23 cellular contexts compared by ENCODE assay signal in the genomic region with DNA sequence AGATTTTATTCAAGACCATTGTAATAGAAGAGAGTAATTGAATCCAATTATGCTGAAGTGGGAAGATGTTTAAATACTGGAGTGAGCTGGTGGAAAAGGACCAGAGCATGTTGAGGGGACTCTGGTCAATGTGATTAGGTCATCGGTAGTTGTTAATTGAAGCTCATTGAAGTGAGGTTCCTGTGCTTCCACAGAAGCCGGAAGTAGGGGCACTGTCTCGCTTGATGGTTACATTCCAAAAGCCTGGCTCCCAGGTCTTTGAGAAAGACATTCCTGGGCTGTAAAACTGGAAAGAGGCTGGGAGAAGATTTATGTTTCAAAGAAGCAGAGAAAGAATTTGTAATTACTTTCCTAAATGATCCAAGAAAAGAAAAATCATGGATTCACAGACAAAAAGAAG. TPM values are rescaled to one million over a fixed set of nuclear protein-coding genes. Genes with fewer than 3 reads are reported as not detected.
DNase-seq lines count a peak whose midpoint lies in the region; ATAC-seq and TF ChIP-seq lines count a peak whose summit lies in the region.
"Had no signal": no experiment of that assay in that cellular context is flagged by ENCODE, and none has a peak within 500 bp of the region (broad histone marks: within the 10 kb centered on the region; RNA-seq: fewer than 3 reads in every experiment).

No MANE protein-coding gene starts in this region.

- H3K27ac Mint-ChIP-seq in natural killer cell treated with Interleukin-12 subunit alpha and Interleukin-12 subunit beta and Interleukin-15 and Interleukin-18, amount 100 ng/mL, for 72 hours: peak overlapping the region; percentile 28 to 38
- peak overlapping the region in 1 of 2 donors; percentile 7 for H3K27ac Mint-ChIP-seq in natural killer cell
- no peak overlapping the region; the same call in 1 of the 2 replicates for H3K27ac Mint-ChIP-seq in WTC11
- peak overlapping the region; percentile 37 for H3K27ac Mint-ChIP-seq in memory B cell
- H3K27ac Mint-ChIP-seq in stimulated activated naive B cell treated with anti-CD40 and anti-IgM and Interleukin-4, amounts not matched to agents 10 μg/mL and 1 μg/mL and 100 μg/mL, for 72 hours: peak overlapping the region; percentile 31
- H3K27ac Mint-ChIP-seq: dendritic cell treated with granulocyte-macrophage colony-stimulating factor and Interleukin-4, amounts not matched to agents 40 ng/mL and 50 ng/mL, for 4 days; progenitor cell of endocrine pancreas; T-helper 1 cell treated with Interleukin-12 subunit alpha and Interleukin-12 subunit beta and Interleukin-4 antibody, amounts not matched to agents 30 μg/mL and 1 μg/mL, for 36 hours had no signal

- no peak for DNase-seq in natural killer cell treated with Interleukin-12 subunit alpha and Interleukin-12 subunit beta and Interleukin-15 and Interleukin-18, amount 100 ng/mL, for 72 hours (ENCODE audit: low spot score)
- DNase-seq in natural killer cell: no peak
- no peak for DNase-seq in WTC11 (ENCODE audit: low spot score)
- no peak for DNase-seq in memory B cell (ENCODE audit: low spot score in 2 of 2)
- no peak for DNase-seq in stimulated activated naive B cell treated with anti-CD40 and anti-IgM and Interleukin-4, amounts not matched to agents 10 μg/mL and 1 μg/mL and 100 μg/mL, for 72 hours
- DNase-seq in activated naive CD4-positive, alpha-beta T cell treated with Interleukin-2 at 50 U/mL for 16 hours: no peak
- no peak for DNase-seq in activated effector memory CD4-positive, alpha-beta T cell treated with Interleukin-2 at 50 U/mL for 16 hours
- no peak for DNase-seq in NCI-H2107 (lab: John Stamatoyannopoulos, UW)
- DNase-seq: activated CD4-positive, alpha-beta T cell treated with anti-CD3 and anti-CD28 coated beads, Interleukin-2, amount 50 U/mL, for 4 hours; activated CD8-positive, alpha-beta memory T cell treated with anti-CD3 and anti-CD28 coated beads, Interleukin-2, amount 50 U/mL, for 48 hours; GF-D8; heart right ventricle; NCI-H2081; NCI-H526; stimulated activated CD4-positive, alpha-beta T cell treated with anti-CD3 and anti-CD28 coated beads, Interleukin-2, amount 100 ng/mL, for 24 hours; stimulated activated naive CD4-positive, alpha-beta T cell treated with Interleukin-2 at 50 U/mL for 16 hours had no signal

- POLR2A ChIA-PET in WTC11 (lab: Charles Lee): interaction anchor here (0.6 kb wide), 1 partner anchor 101 kb away, joined by 3 read pairs; no protein-coding TSS in a partner anchor

- intact Hi-C loops in natural killer cell (cut with micrococcal nuclease): loop anchor here (5.0 kb wide), 2 partner anchors 262 to 447 kb away; no protein-coding TSS in a partner anchor

- peak overlapping the region; percentile 5 for H3K4me3 Mint-ChIP-seq in natural killer cell treated with Interleukin-12 subunit alpha and Interleukin-12 subunit beta and Interleukin-15 and Interleukin-18, amount 100 ng/mL, for 72 hours
- H3K4me3 Mint-ChIP-seq in natural killer cell (no peak overlapping the region), WTC11 (no peak overlapping the region), memory B cell (no peak overlapping the region)
- H3K4me3 Mint-ChIP-seq in stimulated activated naive B cell treated with anti-CD40 and anti-IgM and Interleukin-4, amounts not matched to agents 10 μg/mL and 1 μg/mL and 100 μg/mL, for 72 hours: no peak overlapping the region
- H3K4me3 Mint-ChIP-seq: dendritic cell treated with granulocyte-macrophage colony-stimulating factor and Interleukin-4, amounts not matched to agents 40 ng/mL and 50 ng/mL, for 4 days; neural crest cell; T-helper 1 cell treated with Interleukin-12 subunit alpha and Interleukin-12 subunit beta and Interleukin-4 antibody, amounts not matched to agents 30 μg/mL and 1 μg/mL, for 36 hours had no signal

- no peak for ATAC-seq in natural killer cell treated with Interleukin-12 subunit alpha and Interleukin-12 subunit beta and Interleukin-15 and Interleukin-18, amount 100 ng/mL, for 72 hours
- ATAC-seq in natural killer cell (no peak), WTC11 (peak; percentile 51), memory B cell (ENCODE audit: low read depth) (no peak)
- ATAC-seq in stimulated activated naive B cell treated with anti-CD40 and anti-IgM and Interleukin-4, amounts not matched to agents 10 μg/mL and 1 μg/mL and 100 μg/mL, for 72 hours (replicated peaks): no peak
- ATAC-seq: heart right ventricle had no signal

- H3K4me1 Mint-ChIP-seq in natural killer cell treated with Interleukin-12 subunit alpha and Interleukin-12 subunit beta and Interleukin-15 and Interleukin-18, amount 100 ng/mL, for 72 hours (ENCODE audit: low read depth in 2 of 2): peaks cover 32 to 44% of the 10 kb centered on the region in 2 donors
- H3K4me1 Mint-ChIP-seq in natural killer cell (peaks cover 32 to 33% of the 10 kb centered on the region in 2 donors), WTC11 (peaks cover 21% of the 10 kb centered on the region), memory B cell (peaks cover 32% of the 10 kb centered on the region)
- peaks cover 27 to 56% of the 10 kb centered on the region in 2 donors for H3K4me1 Mint-ChIP-seq in stimulated activated naive B cell treated with anti-CD40 and anti-IgM and Interleukin-4, amounts not matched to agents 10 μg/mL and 1 μg/mL and 100 μg/mL, for 72 hours
- H3K4me1 Mint-ChIP-seq: neural crest cell had no signal

- H3K36me3 Mint-ChIP-seq in natural killer cell treated with Interleukin-12 subunit alpha and Interleukin-12 subunit beta and Interleukin-15 and Interleukin-18, amount 100 ng/mL, for 72 hours: peaks cover 5% of the 10 kb centered on the region
- no peaks in the 10 kb centered on the region for H3K36me3 Mint-ChIP-seq in natural killer cell
- no peaks in the 10 kb centered on the region for H3K36me3 Mint-ChIP-seq in WTC11
- H3K36me3 Mint-ChIP-seq in memory B cell: peaks cover 2% of the 10 kb centered on the region
- peaks cover 3 to 5% of the 10 kb centered on the region in 2 donors for H3K36me3 Mint-ChIP-seq in stimulated activated naive B cell treated with anti-CD40 and anti-IgM and Interleukin-4, amounts not matched to agents 10 μg/mL and 1 μg/mL and 100 μg/mL, for 72 hours

- CTCF ChIA-PET in WTC11 (lab: Charles Lee): interaction anchor here (1.1 to 7.5 kb wide), 5 partner anchors 16 to 112 kb away, joined by 3 to 148 read pairs (median 6); no protein-coding TSS in a partner anchor

- H3K27me3 Mint-ChIP-seq in natural killer cell treated with Interleukin-12 subunit alpha and Interleukin-12 subunit beta and Interleukin-15 and Interleukin-18, amount 100 ng/mL, for 72 hours: no peaks in the 10 kb centered on the region
- no peaks in the 10 kb centered on the region for H3K27me3 Mint-ChIP-seq in natural killer cell (ENCODE audit: low read depth in 2 of 2)
- peaks cover under 1% of the 10 kb centered on the region; the same call in 1 of the 2 replicates for H3K27me3 Mint-ChIP-seq in WTC11 (ENCODE audit: low read depth)
- H3K27me3 Mint-ChIP-seq in memory B cell: no peaks in the 10 kb centered on the region
- no peaks in the 10 kb centered on the region for H3K27me3 Mint-ChIP-seq in stimulated activated naive B cell treated with anti-CD40 and anti-IgM and Interleukin-4, amounts not matched to agents 10 μg/mL and 1 μg/mL and 100 μg/mL, for 72 hours
- H3K27me3 Mint-ChIP-seq: dendritic cell treated with granulocyte-macrophage colony-stimulating factor and Interleukin-4, amounts not matched to agents 40 ng/mL and 50 ng/mL, for 4 days; progenitor cell of endocrine pancreas had no signal

- TF ChIP-seq CTCF in natural killer cell (IDR thresholded peaks at IDR 0.05): no peak
- no peak for TF ChIP-seq CTCF in WTC11 (IDR thresholded peaks at IDR 0.05)

- H3K9me3 Mint-ChIP-seq in natural killer cell treated with Interleukin-12 subunit alpha and Interleukin-12 subunit beta and Interleukin-15 and Interleukin-18, amount 100 ng/mL, for 72 hours: no peaks in the 10 kb centered on the region
- H3K9me3 Mint-ChIP-seq in natural killer cell (no peaks in the 10 kb centered on the region), WTC11 (no peaks in the 10 kb centered on the region), memory B cell (no peaks in the 10 kb centered on the region)
- H3K9me3 Mint-ChIP-seq in stimulated activated naive B cell treated with anti-CD40 and anti-IgM and Interleukin-4, amounts not matched to agents 10 μg/mL and 1 μg/mL and 100 μg/mL, for 72 hours: peaks cover 0 to 4% of the 10 kb centered on the region in 2 donors
- H3K9me3 Mint-ChIP-seq: dendritic cell treated with granulocyte-macrophage colony-stimulating factor and Interleukin-4, amounts not matched to agents 40 ng/mL and 50 ng/mL, for 4 days; neural crest cell had no signal

TF ChIP-seq in WTC11, 78 proteins besides CTCF, POLR2A, EP300 and RAD21 (continues in another document):
- TF ChIP-seq, protein P1, sequence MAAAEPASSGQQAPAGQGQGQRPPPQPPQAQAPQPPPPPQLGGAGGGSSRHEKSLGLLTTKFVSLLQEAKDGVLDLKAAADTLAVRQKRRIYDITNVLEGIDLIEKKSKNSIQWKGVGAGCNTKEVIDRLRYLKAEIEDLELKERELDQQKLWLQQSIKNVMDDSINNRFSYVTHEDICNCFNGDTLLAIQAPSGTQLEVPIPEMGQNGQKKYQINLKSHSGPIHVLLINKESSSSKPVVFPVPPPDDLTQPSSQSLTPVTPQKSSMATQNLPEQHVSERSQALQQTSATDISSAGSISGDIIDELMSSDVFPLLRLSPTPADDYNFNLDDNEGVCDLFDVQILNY (CRISPR knock-in tag; IDR thresholded peaks at IDR 0.05): no peak
- TF ChIP-seq, protein P2, sequence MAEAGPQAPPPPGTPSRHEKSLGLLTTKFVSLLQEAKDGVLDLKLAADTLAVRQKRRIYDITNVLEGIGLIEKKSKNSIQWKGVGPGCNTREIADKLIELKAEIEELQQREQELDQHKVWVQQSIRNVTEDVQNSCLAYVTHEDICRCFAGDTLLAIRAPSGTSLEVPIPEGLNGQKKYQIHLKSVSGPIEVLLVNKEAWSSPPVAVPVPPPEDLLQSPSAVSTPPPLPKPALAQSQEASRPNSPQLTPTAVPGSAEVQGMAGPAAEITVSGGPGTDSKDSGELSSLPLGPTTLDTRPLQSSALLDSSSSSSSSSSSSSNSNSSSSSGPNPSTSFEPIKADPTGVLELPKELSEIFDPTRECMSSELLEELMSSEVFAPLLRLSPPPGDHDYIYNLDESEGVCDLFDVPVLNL (CRISPR knock-in tag; IDR thresholded peaks at IDR 0.05; ENCODE audit: borderline replicate concordance, low read depth): no peak

RNA-seq across cellular contexts. Expression of a gene that starts 12.3 kb away (rescaled TPM):
- total RNA-seq in natural killer cell treated with Interleukin-12 subunit alpha and Interleukin-12 subunit beta and Interleukin-15 and Interleukin-18, amount 100 ng/mL, for 72 hours: 1 to 10 TPM; 1.3 to 2.8 TPM
- total RNA-seq in natural killer cell: 1 to 10 TPM in 1 of 3 donors, under 1 TPM in 2; 0.64 to 1.5 (median 0.72) TPM
- total RNA-seq in WTC11 (2021): not detected in 3 replicates
- total RNA-seq: bronchial epithelial cell, neural crest cell, progenitor cell of endocrine pancreas, SJSA1, skeletal muscle tissue had no signal

RNA-seq across cellular contexts. Expression of a gene that starts 15.5 kb away (rescaled TPM):
- total RNA-seq in natural killer cell treated with Interleukin-12 subunit alpha and Interleukin-12 subunit beta and Interleukin-15 and Interleukin-18, amount 100 ng/mL, for 72 hours: 10 to 100 TPM; 53.6 to 55.6 TPM
- total RNA-seq in natural killer cell: 1,000 to 10,000 TPM in 1 of 3 donors, 100 to 1,000 TPM in 2; 739 to 1,541 (median 990) TPM
- 0.34 to 0.60 TPM (median 0.42 TPM) in 3 replicates for total RNA-seq in WTC11 (2021)
- total RNA-seq: bronchial epithelial cell, neural crest cell, progenitor cell of endocrine pancreas had no signal

Comparison
In these comparisons a context has a peak if more than half of its experiments do, and no peak if none do; other contexts are left out.
1. RNA of a gene that starts 15.5 kb away (total RNA-seq): 739 to 1,541 TPM in natural killer cell and 53.6 to 55.6 TPM in natural killer cell treated with Interleukin-12 subunit alpha and Interleukin-12 subunit beta and Interleukin-15 and Interleukin-18, amount 100 ng/mL, for 72 hours; 0.34 to 0.60 TPM in WTC11; every median in the first group is over 10 times any median in the second.